Comparison of ENCODE assay signal across 1 cellular context in genomic region chrX:48897157-48897620, GRCh38.
TF ChIP-seq lines count a peak whose summit lies in the region.

No MANE protein-coding gene starts in this region.

TF ChIP-seq in HepG2, 621 proteins besides CTCF, POLR2A, EP300 and RAD21 (continues in another document):
- no peak for TF ChIP-seq MYNN (CRISPR knock-in tag; IDR thresholded peaks at IDR 0.05; ENCODE audit: low read depth)
- no peak for TF ChIP-seq FOSL1 (CRISPR knock-in tag; IDR thresholded peaks at IDR 0.05; ENCODE audit: borderline replicate concordance)
- no peak for TF ChIP-seq ZNF383 (CRISPR knock-in tag; IDR thresholded peaks at IDR 0.05; ENCODE audit: borderline replicate concordance)
- no peak for TF ChIP-seq HDAC2 (CRISPR knock-in tag; IDR thresholded peaks at IDR 0.05)
- TF ChIP-seq TEAD2 (CRISPR knock-in tag; IDR thresholded peaks at IDR 0.05) = no peak
- no peak for TF ChIP-seq FOXA1 (IDR thresholded peaks at IDR 0.05)
- no peak for TF ChIP-seq FOXA1 (CRISPR knock-in tag; IDR thresholded peaks at IDR 0.05)
- no peak for TF ChIP-seq EZH2 (conservative IDR thresholded peaks at IDR 0.05; ENCODE audit: low read depth, low read length)
- TF ChIP-seq ZNF574 (CRISPR knock-in tag; IDR thresholded peaks at IDR 0.05) = peak; percentile 24; the same call in 1 of the 2 replicates
- no peak for TF ChIP-seq RCOR2 (CRISPR knock-in tag; IDR thresholded peaks at IDR 0.05)
- TF ChIP-seq ZFP36 (IDR thresholded peaks at IDR 0.05; ENCODE audit: borderline replicate concordance, low read depth, low read length, partially characterized antibody) = no peak
- TF ChIP-seq DNMT3B (CRISPR knock-in tag; conservative IDR thresholded peaks at IDR 0.05) = no peak
- TF ChIP-seq SOX5 (CRISPR knock-in tag; IDR thresholded peaks at IDR 0.05; ENCODE audit: borderline replicate concordance) = no peak
- no peak for TF ChIP-seq KLF16 (CRISPR knock-in tag; IDR thresholded peaks at IDR 0.05)
- TF ChIP-seq BATF2 (CRISPR knock-in tag; IDR thresholded peaks at IDR 0.05) = no peak
- no peak for TF ChIP-seq CBFB (CRISPR knock-in tag; IDR thresholded peaks at IDR 0.05)
- TF ChIP-seq ZNF629 (CRISPR knock-in tag; conservative IDR thresholded peaks at IDR 0.05) = no peak
- TF ChIP-seq THAP11 (CRISPR knock-in tag; IDR thresholded peaks at IDR 0.05) = peak; percentile 2; the same call in 1 of the 2 replicates
- TF ChIP-seq ZNF543 (CRISPR knock-in tag; IDR thresholded peaks at IDR 0.05) = no peak
- no peak for TF ChIP-seq TBX2 (CRISPR knock-in tag; IDR thresholded peaks at IDR 0.05; ENCODE audit: borderline replicate concordance)
- no peak for TF ChIP-seq ZNF546 (CRISPR knock-in tag; conservative IDR thresholded peaks at IDR 0.05)
- TF ChIP-seq SALL1 (CRISPR knock-in tag; IDR thresholded peaks at IDR 0.05) = no peak
- TF ChIP-seq ZBED4 (CRISPR knock-in tag; IDR thresholded peaks at IDR 0.05; ENCODE audit: borderline replicate concordance) = no peak
- no peak for TF ChIP-seq ZNF772 (CRISPR knock-in tag; IDR thresholded peaks at IDR 0.05)
- TF ChIP-seq E2F5 (CRISPR knock-in tag; conservative IDR thresholded peaks at IDR 0.05) = no peak
- TF ChIP-seq MATR3 (CRISPR knock-in tag; IDR thresholded peaks at IDR 0.05) = no peak
- TF ChIP-seq AKAP8 (CRISPR knock-in tag; IDR thresholded peaks at IDR 0.05) = no peak
- TF ChIP-seq HNRNPLL (IDR thresholded peaks at IDR 0.05; ENCODE audit: low read depth, low read length, poor library complexity, severe bottlenecking) = no peak
- no peak for TF ChIP-seq ZSCAN31 (CRISPR knock-in tag; IDR thresholded peaks at IDR 0.05; ENCODE audit: low read depth)
- TF ChIP-seq NONO (IDR thresholded peaks at IDR 0.05) = no peak
- no peak for TF ChIP-seq NONO (CRISPR knock-in tag; conservative IDR thresholded peaks at IDR 0.05)
- TF ChIP-seq E2F1 (CRISPR knock-in tag; IDR thresholded peaks at IDR 0.05) = 0 out of 2 replicates have a peak, but pooled peaks have one; percentile 37
- no peak for TF ChIP-seq SYNCRIP (IDR thresholded peaks at IDR 0.05; ENCODE audit: insufficient read depth, low read depth, low read length)
- TF ChIP-seq FOXK2 (IDR thresholded peaks at IDR 0.05) = peak; percentile 66
- no peak for TF ChIP-seq AHDC1 (CRISPR knock-in tag; IDR thresholded peaks at IDR 0.05; ENCODE audit: borderline replicate concordance)
- no peak for TF ChIP-seq ZNF510 (CRISPR knock-in tag; IDR thresholded peaks at IDR 0.05; ENCODE audit: low read depth)
- no peak for TF ChIP-seq ZNF205 (CRISPR knock-in tag; IDR thresholded peaks at IDR 0.05)
- no peak for TF ChIP-seq ZBTB4 (CRISPR knock-in tag; IDR thresholded peaks at IDR 0.05; ENCODE audit: borderline replicate concordance)
- TF ChIP-seq ZNF512 (CRISPR knock-in tag; IDR thresholded peaks at IDR 0.05) = no peak
- no peak for TF ChIP-seq SP1 (IDR thresholded peaks at IDR 0.05)
- TF ChIP-seq SP1 (CRISPR knock-in tag; IDR thresholded peaks at IDR 0.05) = 0 out of 2 replicates have a peak, but pooled peaks have one; percentile 18
- TF ChIP-seq REPIN1 (CRISPR knock-in tag; IDR thresholded peaks at IDR 0.05; ENCODE audit: borderline replicate concordance, low read depth) = no peak
